26 cellular contexts compared by ENCODE assay signal in genomic region chr19:1673645-1674292, GRCh38. TPM values are rescaled to one million over a fixed set of nuclear protein-coding genes. Genes with fewer than 3 reads are reported as not detected.
DNase-seq lines count a peak whose midpoint lies in the region; ATAC-seq, FAIRE-seq and TF ChIP-seq lines count a peak whose summit lies in the region.
"Had no signal": no experiment of that assay in that cellular context is flagged by ENCODE, and none has a peak within 500 bp of the region (broad histone marks: within the 10 kb centered on the region; RNA-seq: fewer than 3 reads in every experiment).

No MANE protein-coding gene starts in this region.

- no peak overlapping the region; a peak in 1 of 6 replicates for H3K4me3 ChIP-seq in HepG2 (replicated peaks in 1 of 3; ENCODE audit: insufficient read depth in 1 of 3, low read depth in 2 of 3, low read length in 3 of 3)
- H3K4me3 ChIP-seq: PC-9, SK-N-MC, vagina had no signal

- no peak for TF ChIP-seq POLR2A in HepG2 (IDR thresholded peaks at IDR 0.05; ENCODE audit: insufficient read depth in 1 of 2, low read depth in 2 of 2, low read length in 2 of 2)

- H3K27ac ChIP-seq in H9 (ENCODE audit: insufficient read length, low read depth, low read length) (no peak overlapping the region), HepG2 (ENCODE audit: extremely low read length, insufficient read depth, low read length) (no peak overlapping the region)
- H3K27ac ChIP-seq: PC-9, SK-N-MC, vagina had no signal

- POLR2A ChIA-PET in HepG2 (lab: Yijun Ruan, JAX) = interaction anchor here (1.8 kb wide), 1 partner anchor 68 kb away, joined by 5 read pairs; the partner anchor contains the start of gene UQCR11

- H3K27me3 ChIP-seq in H9 (ENCODE audit: insufficient read depth, low read length) (peaks cover 28% of the 10 kb centered on the region), HepG2 (ENCODE audit: control insufficient read depth in 1 of 2, insufficient read depth in 2 of 2, low read length in 2 of 2) (peaks cover 7 to 55% of the 10 kb centered on the region in 2 experiments)

- BruUV-seq in HepG2 (replicated peaks; lab: Mats Ljungman, UMichigan) = no TSS peak

- H2BK20ac ChIP-seq in H9 (ENCODE audit: low read depth, low read length, poor library complexity, severe bottlenecking) = no peak overlapping the region

- FAIRE-seq in HepG2 (lab: Jason Lieb, UNC) = no peak
- FAIRE-seq: A204.1, colon, H54 had no signal

- no peak overlapping the region for H4K8ac ChIP-seq in H9 (replicated peaks; ENCODE audit: insufficient read length, low read depth, low read length)

- ATAC-seq in HepG2 = peak; percentile 29
- no peak for ATAC-seq in HG03095 (IDR thresholded peaks at IDR 0.05; ENCODE audit: unreplicated experiment)
- ATAC-seq: activated T-helper 17 cell treated with anti-CD3 and anti-CD28 coated beads, Interleukin-2, amount 50 U/mL, for 72 hours; left cardiac atrium; natural killer cell; stimulated activated effector memory CD8-positive, alpha-beta T cell treated with anti-CD3 and anti-CD28 coated beads, Interleukin-12 subunit alpha, Interleukin-12 subunit beta, amount 100 ng/mL, for 72 hours had no signal

- H3K36me3 Mint-ChIP-seq in H9 (ENCODE audit: insufficient read depth in 1 of 3, low read depth in 3 of 3) = no peaks in the 10 kb centered on the region
- H3K36me3 Mint-ChIP-seq: CD14-positive monocyte; natural killer cell; stimulated activated effector memory CD8-positive, alpha-beta T cell treated with anti-CD3 and anti-CD28 coated beads, Interleukin-12 subunit alpha, Interleukin-12 subunit beta, amount 100 ng/mL, for 72 hours had no signal

- TF ChIP-seq CTCF in H9 (conservative IDR thresholded peaks at IDR 0.05) (no peak), HepG2 (CRISPR knock-in tag; IDR thresholded peaks at IDR 0.05) (no peak)

- no peak for TF ChIP-seq RAD21 in HepG2 (CRISPR knock-in tag; IDR thresholded peaks at IDR 0.05)

- no peaks in the 10 kb centered on the region; a peak in 2 of 5 replicates for H3K9me3 Mint-ChIP-seq in H9
- H3K9me3 Mint-ChIP-seq: activated T-helper 17 cell treated with anti-CD3 and anti-CD28 coated beads, Interleukin-2, amount 50 U/mL, for 72 hours; natural killer cell; stimulated activated effector memory CD8-positive, alpha-beta T cell treated with anti-CD3 and anti-CD28 coated beads, Interleukin-12 subunit alpha, Interleukin-12 subunit beta, amount 100 ng/mL, for 72 hours had no signal

- no peak overlapping the region for H2BK15ac ChIP-seq in H9 (ENCODE audit: low read depth, low read length)

- no peaks in the 10 kb centered on the region for H3K4me1 ChIP-seq in H9 (ENCODE audit: insufficient read depth, low read length)
- no peaks in the 10 kb centered on the region for H3K4me1 ChIP-seq in HepG2 (ENCODE audit: insufficient read depth, low read length)

- no peak overlapping the region for H3K23ac ChIP-seq in H9 (ENCODE audit: insufficient read length, low read depth, low read length)

- no peaks in the 10 kb centered on the region for H3K36me3 ChIP-seq in HepG2 (replicated peaks in 1 of 2; ENCODE audit: control insufficient read depth in 1 of 2, insufficient read depth in 2 of 2, low read length in 2 of 2)
- H3K36me3 ChIP-seq: vagina had no signal

- intact Hi-C loops in HepG2 (cut with micrococcal nuclease; ENCODE audit: unreplicated experiment) = no loop called here

- no peak overlapping the region for H4K91ac ChIP-seq in H9 (ENCODE audit: insufficient read length, low read depth, low read length)

- WGBS in H9 (ENCODE audit: extremely low coverage, insufficient read length, low lambda C conversion rate) = no CpG with 5 or more reads among the region's 16 CpGs
- 15% methylated on average over 10 of the region's 16 CpGs for WGBS in HepG2 (ENCODE audit: low lambda C conversion rate)

- H3K4me3 Mint-ChIP-seq in H9 = peak overlapping the region in 1 of 2 experiments; percentile 40; a peak in 2 of 5 replicates
- H3K4me3 Mint-ChIP-seq: activated T-helper 17 cell treated with anti-CD3 and anti-CD28 coated beads, Interleukin-2, amount 50 U/mL, for 72 hours; natural killer cell; stimulated activated effector memory CD8-positive, alpha-beta T cell treated with anti-CD3 and anti-CD28 coated beads, Interleukin-12 subunit alpha, Interleukin-12 subunit beta, amount 100 ng/mL, for 72 hours had no signal

- no peak for TF ChIP-seq EP300 in HepG2 (IDR thresholded peaks at IDR 0.05; ENCODE audit: low read depth in 2 of 2, low read length in 2 of 2)
- no peak for TF ChIP-seq EP300 in HepG2 (CRISPR knock-in tag; IDR thresholded peaks at IDR 0.05; ENCODE audit: borderline replicate concordance)

- CTCF ChIA-PET in HepG2 (lab: Yijun Ruan, JAX; ENCODE audit: low intra/inter-chr PET ratio, low total read pairs) = interaction anchor here (2.7 kb wide), 1 partner anchor 93 kb away, joined by 38 read pairs; no protein-coding TSS in a partner anchor

- no peaks in the 10 kb centered on the region for H3K79me1 ChIP-seq in H9 (ENCODE audit: insufficient read depth, low read depth, low read length, poor library complexity, severe bottlenecking)

- no peak overlapping the region for H3K4ac ChIP-seq in H9 (ENCODE audit: low read depth, low read length)

- H3K18ac ChIP-seq in H9 (ENCODE audit: insufficient read length, low read depth, low read length) = no peak overlapping the region

- in situ Hi-C loops in HepG2 (cut with HindIII; ENCODE audit: extremely low pct_ligation_motif_present, low pct_unique_long_range_greater_than_20kb) = loop anchor here (5.0 kb wide), 2 partner anchors 94 to 126 kb away; no protein-coding TSS in a partner anchor

- H4K5ac ChIP-seq in H9 (ENCODE audit: insufficient read length, low read depth, low read length) = no peak overlapping the region

- H3K9me3 ChIP-seq in H9 (ENCODE audit: control insufficient read depth, low read depth, low read length) (no peaks in the 10 kb centered on the region), HepG2 (ENCODE audit: low read length) (no peaks in the 10 kb centered on the region)
- H3K9me3 ChIP-seq: vagina had no signal

- H2AK5ac ChIP-seq in H9 (ENCODE audit: insufficient read length, low read length) = no peak overlapping the region

- H2AFZ ChIP-seq in H9 (ENCODE audit: low read length) = no peak overlapping the region
- H2AFZ ChIP-seq in HepG2 (ENCODE audit: low read length) = no peak overlapping the region
- H2AFZ ChIP-seq: PC-9 had no signal

- peaks cover 2 to 20% of the 10 kb centered on the region in 2 experiments; a peak in 3 of 4 replicates for H3K4me1 Mint-ChIP-seq in H9
- H3K4me1 Mint-ChIP-seq: activated T-helper 17 cell treated with anti-CD3 and anti-CD28 coated beads, Interleukin-2, amount 50 U/mL, for 72 hours; natural killer cell had no signal

- no peak overlapping the region for H3K14ac ChIP-seq in H9 (ENCODE audit: insufficient read depth, low read length)

- no peak overlapping the region for H3K9ac ChIP-seq in H9 (ENCODE audit: extremely low read depth, insufficient read length, low read length)
- no peak overlapping the region for H3K9ac ChIP-seq in HepG2 (ENCODE audit: insufficient read depth, low read depth, low read length)

- no peak overlapping the region for H2BK5ac ChIP-seq in H9 (ENCODE audit: insufficient read length, low read length)

- H2BK120ac ChIP-seq in H9 (ENCODE audit: low read depth, low read length, poor library complexity, severe bottlenecking) = no peak overlapping the region

- H3K27ac Mint-ChIP-seq in H9 = no peak overlapping the region
- H3K27ac Mint-ChIP-seq: activated T-helper 17 cell treated with anti-CD3 and anti-CD28 coated beads, Interleukin-2, amount 50 U/mL, for 72 hours; CD14-positive monocyte; natural killer cell; stimulated activated effector memory CD8-positive, alpha-beta T cell treated with anti-CD3 and anti-CD28 coated beads, Interleukin-12 subunit alpha, Interleukin-12 subunit beta, amount 100 ng/mL, for 72 hours had no signal

- H3K56ac ChIP-seq in H9 (ENCODE audit: insufficient read length, low read depth, low read length) = no peak overlapping the region

- no peak overlapping the region for H3K4me2 ChIP-seq in H9 (ENCODE audit: insufficient read depth, insufficient read length, low read length)
- peak overlapping the region; percentile 18; the same call in 1 of the 2 replicates for H3K4me2 ChIP-seq in HepG2 (ENCODE audit: low read depth, low read length)
- H3K4me2 ChIP-seq: PC-9 had no signal

- H3K23me2 ChIP-seq in H9 (ENCODE audit: insufficient read length, low read depth, low read length, poor library complexity, severe bottlenecking) = peaks cover 13% of the 10 kb centered on the region

- peaks cover 91% of the 10 kb centered on the region for H3K27me3 Mint-ChIP-seq in H9 (ENCODE audit: low read depth)

- H4K20me1 ChIP-seq in H9 (ENCODE audit: control insufficient read depth, insufficient read depth, insufficient read length) (no peaks in the 10 kb centered on the region), HepG2 (ENCODE audit: insufficient read depth, low read length) (no peaks in the 10 kb centered on the region)

- no peak overlapping the region for H2BK12ac ChIP-seq in H9 (ENCODE audit: insufficient read length, low read depth, low read length)

- H3T11ph ChIP-seq in H9 (ENCODE audit: low read length) = no peak overlapping the region

- H3K79me2 ChIP-seq in H9 (ENCODE audit: insufficient read depth, low read length) (no peaks in the 10 kb centered on the region), HepG2 (ENCODE audit: insufficient read depth, low read length) (no peaks in the 10 kb centered on the region)

- peak; percentile 24 for DNase-seq in NCI-H2029 (lab: John Stamatoyannopoulos, UW)
- no peak for DNase-seq in NCI-H2029 treated with DMSO at 0.1 percent for 48 hours (lab: John Stamatoyannopoulos, UW)
- peak; percentile 33 for DNase-seq in H9
- DNase-seq in SHP77 treated with DMSO at 0.1 percent for 48 hours (lab: John Stamatoyannopoulos, UW) = peak; percentile 67
- DNase-seq in HepG2 (ENCODE audit: low spot score) = no peak
- DNase-seq in DMS79 (lab: John Stamatoyannopoulos, UW) = no peak
- no peak for DNase-seq in AG20443 (ENCODE audit: low spot score)
- DNase-seq: activated CD4-positive, CD25-positive, alpha-beta regulatory T cell treated with anti-CD3 and anti-CD28 coated beads, Interleukin-2, amount 50 U/mL, for 72 hours; DMS79 treated with DMSO at 0.1 percent for 48 hours; left cardiac atrium; mesendoderm; natural killer cell; NCI-H1105 treated with DMSO at 0.1 percent for 48 hours; NCI-H2171 treated with DMSO at 0.1 percent for 48 hours; NCI-H774; PC-9; T1000 had no signal

RNA-seq across cellular contexts. Expression of gene TCF3, which starts 21.4 kb away (rescaled TPM):
- total RNA-seq in H9 (2021) = 304 TPM in 2 replicates
- 38.0 and 53.2 TPM in 2 replicates for total RNA-seq in HepG2 (2016; rRNA removed; fragmentation: Illumina TruSeq; extraction: Trizol)
- total RNA-seq in HepG2 (2016; cell fraction: cytosol; rRNA removed; fragmentation: Illumina TruSeq; extraction: Trizol; ENCODE audit: low read depth) = 24.5 and 28.5 TPM in 2 replicates
- total RNA-seq in HepG2 (2016; cell fraction: insoluble cytoplasmic fraction; rRNA removed; fragmentation: Illumina TruSeq; extraction: Trizol) = 29.0 and 50.0 TPM in 2 replicates
- 81.6 and 83.0 TPM in 2 replicates for total RNA-seq in HepG2 (2016; cell fraction: membrane; rRNA removed; fragmentation: Illumina TruSeq; extraction: Trizol)
- 28.3 and 35.7 TPM in 2 replicates for total RNA-seq in HepG2 (2016; cell fraction: nucleus; rRNA removed; fragmentation: Illumina TruSeq; extraction: Trizol)
- polyA plus RNA-seq in HepG2 (2011; rRNA removed) = 51.4 and 52.0 TPM in 2 replicates
- 39.6 and 81.0 TPM in 2 replicates for polyA plus RNA-seq in HepG2 (2011; cell fraction: cytosol; rRNA removed)
- 168 and 260 TPM in 2 replicates for polyA plus RNA-seq in HepG2 (2011; cell fraction: nucleus; rRNA removed)
- polyA plus RNA-seq in HepG2 (2012) = 51.8 and 53.9 TPM in 2 replicates
- 65.0 and 68.6 TPM in 2 replicates for polyA plus RNA-seq in HepG2 (2016; cell fraction: cytosol; fragmentation: Illumina TruSeq; extraction: Trizol; ENCODE audit: low read depth)
- 77.8 and 91.9 TPM in 2 replicates for polyA plus RNA-seq in HepG2 (2016; cell fraction: insoluble cytoplasmic fraction; fragmentation: Illumina TruSeq; extraction: Trizol; ENCODE audit: low read depth)
- 123 and 140 TPM in 2 replicates for polyA plus RNA-seq in HepG2 (2016; cell fraction: membrane; fragmentation: Illumina TruSeq; extraction: Trizol; ENCODE audit: low read depth)
- polyA plus RNA-seq in HepG2 (2016; cell fraction: nucleus; fragmentation: Illumina TruSeq; extraction: Trizol; ENCODE audit: insufficient read depth, low read depth) = 119 and 120 TPM in 2 replicates
- 55.1 and 105 TPM in 2 replicates for polyA minus RNA-seq in HepG2 (2011; rRNA and poly(A)+ RNA removed; ENCODE audit: low replicate concordance)
- polyA minus RNA-seq in HepG2 (2011; cell fraction: cytosol; rRNA and poly(A)+ RNA removed) = 44.3 and 47.1 TPM in 2 replicates
- polyA minus RNA-seq in HepG2 (2011; cell fraction: nucleus; rRNA and poly(A)+ RNA removed) = 17.8 and 22.5 TPM in 2 replicates

Comparison
In these comparisons a context has a peak if more than half of its experiments do, and no peak if none do; other contexts are left out.
1. DNase-seq: peak in NCI-H2029 (single experiment), H9 (single experiment) and SHP77 treated with DMSO at 0.1 percent for 48 hours (single experiment); none in NCI-H2029 treated with DMSO at 0.1 percent for 48 hours (single experiment), HepG2 (single experiment), DMS79 (single experiment) and AG20443 (single experiment).